9 cellular contexts compared by ENCODE assay signal in the genomic region with DNA sequence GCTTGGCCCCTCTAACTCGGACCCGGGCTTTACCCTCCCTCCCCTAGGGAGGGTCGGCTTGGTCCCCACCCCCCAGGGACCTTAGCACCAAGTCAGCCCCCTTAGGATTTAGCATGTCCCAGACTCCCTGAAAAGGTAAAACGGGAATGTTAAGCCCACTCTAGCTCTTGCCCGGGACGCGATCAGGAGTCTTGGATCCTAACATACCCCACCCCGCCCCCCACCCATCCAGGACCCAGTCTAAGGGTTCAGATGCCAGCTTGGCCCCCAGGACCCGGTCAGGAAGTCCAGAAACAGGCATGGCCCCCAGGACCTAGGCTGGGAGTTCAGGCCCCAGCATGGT. TPM values are rescaled to one million over a fixed set of nuclear protein-coding genes. Genes with fewer than 3 reads are reported as not detected.
DNase-seq lines count a peak whose midpoint lies in the region; TF ChIP-seq lines count a peak whose summit lies in the region.
"Had no signal": no experiment of that assay in that cellular context is flagged by ENCODE, and none has a peak within 500 bp of the region (broad histone marks: within the 10 kb centered on the region; RNA-seq: fewer than 3 reads in every experiment).

No MANE protein-coding gene starts in this region.

- peak overlapping the region; percentile 48 for H3K4me3 ChIP-seq in AG04450 (ENCODE audit: low read depth, low read length)
- peak overlapping the region; percentile 90 for H3K4me3 ChIP-seq in Loucy (ENCODE audit: low read length, poor library complexity, severe bottlenecking)
- H3K4me3 ChIP-seq in epithelial cell of proximal tubule (ENCODE audit: low read depth, low read length), result peak overlapping the region; percentile 56
- H3K4me3 ChIP-seq in neuronal stem cell (ENCODE audit: low read length in 2 of 2), result peak overlapping the region; percentile 42 to 66

- no peak overlapping the region for H3K14ac ChIP-seq in neuronal stem cell (ENCODE audit: low read length)

- no peak overlapping the region for H3K4ac ChIP-seq in neuronal stem cell (ENCODE audit: low read length)

- H2BK120ac ChIP-seq in neuronal stem cell (ENCODE audit: low read depth, low read length), result no peak overlapping the region

- H3K79me1 ChIP-seq in neuronal stem cell (ENCODE audit: low read depth, low read length), result no peaks in the 10 kb centered on the region

- DNase-seq in AG04450 (ENCODE audit: low read depth, low spot score) (no peak), epithelial cell of proximal tubule (ENCODE audit: low read depth) (no peak), neuronal stem cell (ENCODE audit: low spot score) (no peak), activated T-cell treated with anti-CD3 and anti-CD28 coated beads for 4 hours (no peak), KBM-7 (no peak), globus pallidus (ENCODE audit: low spot score) (no peak)
- no peak for DNase-seq in activated T-helper 2 cell treated with anti-CD3 and anti-CD28 coated beads, Interferon-gamma antibody, Interleukin-2, Interleukin-4, amounts not matched to agents 10 μg/mL and 5 μg/mL and 100 μg/mL, durations not matched to agents 14 hours and 24 hours and 36 hours (ENCODE audit: low spot score)
- DNase-seq: cortex of kidney had no signal

- H2BK5ac ChIP-seq in neuronal stem cell (ENCODE audit: low read length), result no peak overlapping the region

- H3K27ac Mint-ChIP-seq in activated T-helper 2 cell treated with anti-CD3 and anti-CD28 coated beads, Interferon-gamma antibody, Interleukin-2, Interleukin-4, amounts not matched to agents 10 μg/mL and 5 μg/mL and 100 μg/mL, durations not matched to agents 14 hours and 24 hours and 36 hours, result no peak overlapping the region

- peaks cover 12% of the 10 kb centered on the region for H3K27me3 Mint-ChIP-seq in activated T-helper 2 cell treated with anti-CD3 and anti-CD28 coated beads, Interferon-gamma antibody, Interleukin-2, Interleukin-4, amounts not matched to agents 10 μg/mL and 5 μg/mL and 100 μg/mL, durations not matched to agents 14 hours and 24 hours and 36 hours (ENCODE audit: low read depth)

- no peak overlapping the region for H2BK15ac ChIP-seq in neuronal stem cell (ENCODE audit: low read length)

- H3K36me3 Mint-ChIP-seq in activated T-helper 2 cell treated with anti-CD3 and anti-CD28 coated beads, Interferon-gamma antibody, Interleukin-2, Interleukin-4, amounts not matched to agents 10 μg/mL and 5 μg/mL and 100 μg/mL, durations not matched to agents 14 hours and 24 hours and 36 hours (ENCODE audit: low read depth), result peaks cover 5% of the 10 kb centered on the region

- intact Hi-C loops in activated T-helper 2 cell treated with anti-CD3 and anti-CD28 coated beads, Interferon-gamma antibody, Interleukin-2, Interleukin-4, amounts not matched to agents 10 μg/mL and 5 μg/mL and 100 μg/mL, durations not matched to agents 14 hours and 24 hours and 36 hours (cut with micrococcal nuclease), result loop anchor here (5.0 kb wide), 3 partner anchors 39 to 226 kb away; partner anchors contain the start of gene SPC24

- H3K9ac ChIP-seq in Loucy (ENCODE audit: low read depth, low read length, poor library complexity, severe bottlenecking), result peak overlapping the region; percentile 91
- peak overlapping the region; percentile 15 for H3K9ac ChIP-seq in neuronal stem cell (ENCODE audit: low read depth, low read length, poor library complexity)

- H3K9me3 ChIP-seq in AG04450 (ENCODE audit: control insufficient read depth, insufficient read depth, low read length) (no peaks in the 10 kb centered on the region; the same call in 1 of the 2 replicates), Loucy (ENCODE audit: insufficient read depth, low read depth, low read length) (no peaks in the 10 kb centered on the region), neuronal stem cell (replicated peaks in 1 of 2; ENCODE audit: control insufficient read depth in 2 of 2, insufficient read depth in 1 of 2, low read depth in 1 of 2, low read length in 2 of 2) (peaks cover 0 to 1% of the 10 kb centered on the region in 2 donors)

- H2AK5ac ChIP-seq in neuronal stem cell (ENCODE audit: low read depth, low read length), result peak overlapping the region; percentile 81

- peak overlapping the region; percentile 96 for H3K23ac ChIP-seq in neuronal stem cell (ENCODE audit: low read depth, low read length, poor library complexity)

- H3K27ac ChIP-seq in AG04450 (ENCODE audit: low read depth, low read length) (no peak overlapping the region), neuronal stem cell (replicated peaks; ENCODE audit: low read length) (no peak overlapping the region)

- no CpG with 5 or more reads among the region's 9 CpGs for WGBS in neuronal stem cell (ENCODE audit: extremely low coverage in 2 of 2, insufficient read length in 2 of 2, insufficient replicate concordance in 1 of 2), 2 donors

- H3F3A ChIP-seq in Loucy (ENCODE audit: low read depth), result no peaks in the 10 kb centered on the region

- CTCF ChIA-PET in AG04450 (lab: Charles Lee), result interaction anchor here (0.6 to 2.0 kb wide), 9 partner anchors 9 to 150 kb away, joined by 3 to 9 read pairs (median 6); partner anchors contain the start of genes ODAD3, PRKCSH and SWSAP1

- H3K27me3 ChIP-seq in AG04450 (ENCODE audit: control insufficient read depth, insufficient read depth, low read length), result peaks cover 3% of the 10 kb centered on the region
- no peaks in the 10 kb centered on the region for H3K27me3 ChIP-seq in Loucy (ENCODE audit: insufficient read depth, low read length, poor library complexity, severe bottlenecking)
- H3K27me3 ChIP-seq in neuronal stem cell (ENCODE audit: control insufficient read depth in 3 of 3, insufficient read depth in 3 of 3, low read depth in 1 of 3, low read length in 3 of 3), result peaks cover 8 to 22% (median 8%) of the 10 kb centered on the region in 3 experiments

- H4K8ac ChIP-seq in neuronal stem cell (ENCODE audit: low read depth, low read length), result no peak overlapping the region

- H4K20me1 ChIP-seq in Loucy (ENCODE audit: insufficient read depth, low read length, poor library complexity, severe bottlenecking), result peaks cover 5% of the 10 kb centered on the region

- no peak for TF ChIP-seq CTCF in AG04450 (IDR thresholded peaks at IDR 0.05; ENCODE audit: low read depth, low read length)
- TF ChIP-seq CTCF in Loucy (conservative IDR thresholded peaks at IDR 0.05; ENCODE audit: low read length), result no peak
- TF ChIP-seq CTCF in epithelial cell of proximal tubule (conservative IDR thresholded peaks at IDR 0.05; ENCODE audit: low read depth, low read length), result no peak

- no peak overlapping the region for H3K4me3 Mint-ChIP-seq in activated T-helper 2 cell treated with anti-CD3 and anti-CD28 coated beads, Interferon-gamma antibody, Interleukin-2, Interleukin-4, amounts not matched to agents 10 μg/mL and 5 μg/mL and 100 μg/mL, durations not matched to agents 14 hours and 24 hours and 36 hours (ENCODE audit: low read depth)

- H2AFZ ChIP-seq in Loucy (ENCODE audit: low read length) (peak overlapping the region; percentile 95), neuronal stem cell (ENCODE audit: low read length) (peak overlapping the region; percentile 86)

- peak overlapping the region; percentile 93 for H3K4me2 ChIP-seq in Loucy (ENCODE audit: low read depth, low read length, poor library complexity, severe bottlenecking)
- peak overlapping the region; percentile 68 for H3K4me2 ChIP-seq in neuronal stem cell (ENCODE audit: insufficient read depth, low read length, poor library complexity, severe bottlenecking)

- no peaks in the 10 kb centered on the region for H3K9me2 ChIP-seq in Loucy (replicated peaks; ENCODE audit: low read depth, low read length)

- no peak overlapping the region for H2BK12ac ChIP-seq in neuronal stem cell (ENCODE audit: low read length)

- H3K9me3 Mint-ChIP-seq in activated T-helper 2 cell treated with anti-CD3 and anti-CD28 coated beads, Interferon-gamma antibody, Interleukin-2, Interleukin-4, amounts not matched to agents 10 μg/mL and 5 μg/mL and 100 μg/mL, durations not matched to agents 14 hours and 24 hours and 36 hours, result no peaks in the 10 kb centered on the region

- H4K91ac ChIP-seq in neuronal stem cell (ENCODE audit: low read depth, low read length, poor library complexity), result no peak overlapping the region

- POLR2A ChIA-PET in AG04450 (lab: Yijun Ruan, JAX), result interaction anchor here (0.6 kb wide), 1 partner anchor 43 kb away, joined by 10 read pairs; no protein-coding TSS in a partner anchor

- in situ Hi-C loops in KBM-7 (cut with MboI; ENCODE audit: low pct_unique_long_range_greater_than_20kb, low sequenced_read_pairs), result no loop called here

- H3K36me3 ChIP-seq in Loucy (ENCODE audit: insufficient read depth, low read length) (no peaks in the 10 kb centered on the region), neuronal stem cell (replicated peaks in 1 of 2; ENCODE audit: control insufficient read depth in 2 of 2, insufficient read depth in 2 of 2, low read length in 2 of 2) (no peaks in the 10 kb centered on the region)

- peaks cover 17% of the 10 kb centered on the region for H3K4me1 ChIP-seq in Loucy (ENCODE audit: insufficient read depth, low read length, poor library complexity, severe bottlenecking)
- H3K4me1 ChIP-seq in neuronal stem cell (ENCODE audit: control insufficient read depth in 2 of 2, insufficient read depth in 1 of 2, low read depth in 1 of 2, low read length in 2 of 2), result peaks cover 6 to 11% of the 10 kb centered on the region in 2 donors

- peaks cover 24% of the 10 kb centered on the region for H3K4me1 Mint-ChIP-seq in activated T-helper 2 cell treated with anti-CD3 and anti-CD28 coated beads, Interferon-gamma antibody, Interleukin-2, Interleukin-4, amounts not matched to agents 10 μg/mL and 5 μg/mL and 100 μg/mL, durations not matched to agents 14 hours and 24 hours and 36 hours (ENCODE audit: low read depth)

- H3K79me2 ChIP-seq in Loucy (ENCODE audit: insufficient read depth, low read length), result no peaks in the 10 kb centered on the region

- peak overlapping the region; percentile 70 for H3K18ac ChIP-seq in neuronal stem cell (ENCODE audit: low read length)

RNA-seq across cellular contexts. Expression of gene EPOR, which starts 0.4 kb away (rescaled TPM):
- 3.8 and 4.9 TPM in 2 replicates for polyA plus RNA-seq in AG04450 (2011; rRNA removed)
- polyA minus RNA-seq in AG04450 (2011; rRNA and poly(A)+ RNA removed), result 2.1 and 2.7 TPM in 2 replicates
- total RNA-seq in epithelial cell of proximal tubule, result 4.3 and 5.2 TPM in 2 replicates
- 3.7 TPM for polyA plus RNA-seq in neuronal stem cell (2013, experiment 1 of 2)
- polyA plus RNA-seq in neuronal stem cell (2013, experiment 2 of 2), result 3.4 TPM
- total RNA-seq in activated T-helper 2 cell treated with anti-CD3 and anti-CD28 coated beads, Interferon-gamma antibody, Interleukin-2, Interleukin-4, amounts not matched to agents 10 μg/mL and 5 μg/mL and 100 μg/mL, durations not matched to agents 14 hours and 24 hours and 36 hours, result 10.3 TPM in 2 replicates

RNA-seq across cellular contexts. Expression of gene SWSAP1, which starts 9.2 kb away (rescaled TPM):
- polyA plus RNA-seq in AG04450 (2011; rRNA removed), result 0.88 and 0.89 TPM in 2 replicates
- 0.30 and 0.51 TPM in 2 replicates for polyA minus RNA-seq in AG04450 (2011; rRNA and poly(A)+ RNA removed)
- 1.2 and 2.7 TPM in 2 replicates for total RNA-seq in epithelial cell of proximal tubule
- polyA plus RNA-seq in neuronal stem cell (2013, experiment 1 of 2), result 3.0 TPM
- polyA plus RNA-seq in neuronal stem cell (2013, experiment 2 of 2), result 2.9 TPM
- total RNA-seq in activated T-helper 2 cell treated with anti-CD3 and anti-CD28 coated beads, Interferon-gamma antibody, Interleukin-2, Interleukin-4, amounts not matched to agents 10 μg/mL and 5 μg/mL and 100 μg/mL, durations not matched to agents 14 hours and 24 hours and 36 hours, result 2.6 and 2.8 TPM in 2 replicates

RNA-seq across cellular contexts. Expression of gene PLPPR2, which starts 28.4 kb away (rescaled TPM):
- polyA plus RNA-seq in AG04450 (2011; rRNA removed), result 13.8 and 18.5 TPM in 2 replicates
- 11.5 and 21.1 TPM in 2 replicates for polyA minus RNA-seq in AG04450 (2011; rRNA and poly(A)+ RNA removed)
- 1.3 and 6.2 TPM in 2 replicates for total RNA-seq in epithelial cell of proximal tubule
- 7.4 TPM for polyA plus RNA-seq in neuronal stem cell (2013, experiment 1 of 2)
- polyA plus RNA-seq in neuronal stem cell (2013, experiment 2 of 2), result 8.0 TPM
- total RNA-seq in activated T-helper 2 cell treated with anti-CD3 and anti-CD28 coated beads, Interferon-gamma antibody, Interleukin-2, Interleukin-4, amounts not matched to agents 10 μg/mL and 5 μg/mL and 100 μg/mL, durations not matched to agents 14 hours and 24 hours and 36 hours, result 2.6 and 3.4 TPM in 2 replicates

RNA-seq across cellular contexts. Expression of gene RGL3, which starts 35.4 kb away (rescaled TPM):
- 0.11 and 0.16 TPM in 2 replicates for polyA plus RNA-seq in AG04450 (2011; rRNA removed)
- polyA minus RNA-seq in AG04450 (2011; rRNA and poly(A)+ RNA removed), result not detected in 2 replicates
- 3.1 and 19.0 TPM in 2 replicates for total RNA-seq in epithelial cell of proximal tubule
- polyA plus RNA-seq in neuronal stem cell (2013, experiment 1 of 2), result 0.66 TPM
- 0.51 TPM for polyA plus RNA-seq in neuronal stem cell (2013, experiment 2 of 2)
- not detected in 2 replicates for total RNA-seq in activated T-helper 2 cell treated with anti-CD3 and anti-CD28 coated beads, Interferon-gamma antibody, Interleukin-2, Interleukin-4, amounts not matched to agents 10 μg/mL and 5 μg/mL and 100 μg/mL, durations not matched to agents 14 hours and 24 hours and 36 hours

RNA-seq across cellular contexts. Expression of gene CCDC159, which starts 37.4 kb away (rescaled TPM):
- 12.1 and 14.6 TPM in 2 replicates for polyA plus RNA-seq in AG04450 (2011; rRNA removed)
- polyA minus RNA-seq in AG04450 (2011; rRNA and poly(A)+ RNA removed), result 7.5 and 14.5 TPM in 2 replicates
- total RNA-seq in epithelial cell of proximal tubule, result 6.1 and 7.8 TPM in 2 replicates
- polyA plus RNA-seq in neuronal stem cell (2013, experiment 1 of 2), result 5.4 TPM
- 4.5 TPM for polyA plus RNA-seq in neuronal stem cell (2013, experiment 2 of 2)
- 14.6 and 16.3 TPM in 2 replicates for total RNA-seq in activated T-helper 2 cell treated with anti-CD3 and anti-CD28 coated beads, Interferon-gamma antibody, Interleukin-2, Interleukin-4, amounts not matched to agents 10 μg/mL and 5 μg/mL and 100 μg/mL, durations not matched to agents 14 hours and 24 hours and 36 hours
